In genomic region chr15:45906230-45906629, GRCh38 we compare ENCODE assay signal across 21 cellular contexts.
DNase-seq lines count a peak whose midpoint lies in the region; FAIRE-seq and TF ChIP-seq lines count a peak whose summit lies in the region.
"Had no signal": no experiment of that assay in that cellular context is flagged by ENCODE, and none has a peak within 500 bp of the region (broad histone marks: within the 10 kb centered on the region; RNA-seq: fewer than 3 reads in every experiment).

No MANE protein-coding gene starts in this region.

- dilution Hi-C loops in endothelial cell of umbilical vein (cut with MboI; ENCODE audit: extremely low pct_ligation_motif_present, low sequenced_read_pairs): no loop called here

- whole genome bisulfite sequencing in smooth muscle cell (ENCODE audit: low lambda C conversion rate): 64% methylated on average over 2 of the region's 2 CpGs

- FAIRE-seq in endothelial cell of umbilical vein (lab: Jason Lieb, UNC) (no peak), GM19239 (lab: Jason Lieb, UNC) (no peak)
- FAIRE-seq: A549, D721Med, GM12891, GM18507 had no signal

- no TSS peak for BruUV-seq in endothelial cell of umbilical vein (replicated peaks; lab: Mats Ljungman, UMichigan)

- POLR2A ChIA-PET in endothelial cell of umbilical vein (lab: Charles Lee): no interaction called here

- H3K9ac ChIP-seq in endothelial cell of umbilical vein (replicated peaks; ENCODE audit: extremely low read depth, insufficient read depth, low read length): no peak overlapping the region
- H3K9ac ChIP-seq in smooth muscle cell (ENCODE audit: low read depth): no peak overlapping the region
- H3K9ac ChIP-seq: BLaER1 treated with 17β-estradiol and CSF1 and Interleukin-3, amounts not matched to agents 10 nM and 100 nM had no signal

- H3K27ac ChIP-seq in endothelial cell of umbilical vein (ENCODE audit: insufficient read depth, low read depth, low read length) (peak overlapping the region; percentile 24), smooth muscle cell (ENCODE audit: low read depth) (no peak overlapping the region)
- H3K27ac ChIP-seq: 22Rv1; A549; BLaER1 treated with 17β-estradiol and CSF1 and Interleukin-3, amounts not matched to agents 10 nM and 100 nM; C4-2B had no signal

- H2AFZ ChIP-seq in endothelial cell of umbilical vein (ENCODE audit: low read depth, low read length) (peak overlapping the region; percentile 92), smooth muscle cell (ENCODE audit: low read depth) (peak overlapping the region; percentile 33)

- no peaks in the 10 kb centered on the region for H4K20me1 ChIP-seq in endothelial cell of umbilical vein (replicated peaks; ENCODE audit: control insufficient read depth, extremely low read depth, insufficient read depth, low read length)
- H4K20me1 ChIP-seq in smooth muscle cell (ENCODE audit: low read depth): no peaks in the 10 kb centered on the region
- H4K20me1 ChIP-seq: BLaER1 treated with 17β-estradiol and CSF1 and Interleukin-3, amounts not matched to agents 10 nM and 100 nM had no signal

- no peaks in the 10 kb centered on the region for H3K9me3 ChIP-seq in endothelial cell of umbilical vein (replicated peaks; ENCODE audit: control insufficient read depth, insufficient read depth, low read length)
- no peaks in the 10 kb centered on the region for H3K9me3 ChIP-seq in smooth muscle cell (replicated peaks; ENCODE audit: low read depth)
- H3K9me3 ChIP-seq: A549, Caco-2 had no signal

- peaks cover 27% of the 10 kb centered on the region for H3K4me1 ChIP-seq in endothelial cell of umbilical vein (ENCODE audit: control insufficient read depth, extremely low read depth, insufficient read depth, low read length)
- no peaks in the 10 kb centered on the region for H3K4me1 ChIP-seq in smooth muscle cell (ENCODE audit: low read depth)
- H3K4me1 ChIP-seq: A549, Caco-2 had no signal

- intact Hi-C loops in endothelial cell of umbilical vein (cut with micrococcal nuclease): no loop called here

- H3K36me3 ChIP-seq in endothelial cell of umbilical vein (ENCODE audit: control insufficient read depth in 2 of 2, extremely low read depth in 1 of 2, insufficient read depth in 2 of 2, low read length in 2 of 2) (no peaks in the 10 kb centered on the region), smooth muscle cell (ENCODE audit: low read depth) (no peaks in the 10 kb centered on the region)
- H3K36me3 ChIP-seq: BLaER1 treated with 17β-estradiol and CSF1 and Interleukin-3, amounts not matched to agents 10 nM and 100 nM had no signal

- CTCF ChIA-PET in endothelial cell of umbilical vein (lab: Charles Lee): no interaction called here

- no peaks in the 10 kb centered on the region for H3K9me1 ChIP-seq in endothelial cell of umbilical vein (replicated peaks; ENCODE audit: control insufficient read depth, extremely low read depth, insufficient read depth, low read length)

- TF ChIP-seq CTCF in endothelial cell of umbilical vein (IDR thresholded peaks at IDR 0.05; ENCODE audit: extremely low read depth in 1 of 2, insufficient read depth in 1 of 2, low read depth in 1 of 2, low read length in 2 of 2) (no peak), fibroblast of pulmonary artery (IDR thresholded peaks at IDR 0.05; ENCODE audit: low read length, missing control alignments) (no peak), smooth muscle cell (IDR thresholded peaks at IDR 0.05; ENCODE audit: borderline replicate concordance, insufficient read depth, poor library complexity, severe bottlenecking) (no peak)

- TF ChIP-seq POLR2A in endothelial cell of umbilical vein (IDR thresholded peaks at IDR 0.05; ENCODE audit: low read depth, low read length): no peak

- H3K27me3 ChIP-seq in endothelial cell of umbilical vein (ENCODE audit: control insufficient read depth in 2 of 2, insufficient read depth in 2 of 2, low read length in 2 of 2) (no peaks in the 10 kb centered on the region), smooth muscle cell (ENCODE audit: low read depth) (no peaks in the 10 kb centered on the region)
- H3K27me3 ChIP-seq: BLaER1 treated with 17β-estradiol and CSF1 and Interleukin-3, amounts not matched to agents 10 nM and 100 nM had no signal

- H3K4me2 ChIP-seq in endothelial cell of umbilical vein (ENCODE audit: insufficient read depth, low read length) (peak overlapping the region; percentile 16), smooth muscle cell (no peak overlapping the region)
- H3K4me2 ChIP-seq: A549; BLaER1 treated with 17β-estradiol and CSF1 and Interleukin-3, amounts not matched to agents 10 nM and 100 nM had no signal

- no peaks in the 10 kb centered on the region for H3K79me2 ChIP-seq in endothelial cell of umbilical vein (ENCODE audit: control insufficient read depth, insufficient read depth, low read length)
- H3K79me2 ChIP-seq in smooth muscle cell (ENCODE audit: low read depth): no peaks in the 10 kb centered on the region

- H3F3A ChIP-seq in smooth muscle cell (ENCODE audit: low read depth): no peaks in the 10 kb centered on the region

- H3K4me3 ChIP-seq in endothelial cell of umbilical vein (replicated peaks in 1 of 3; ENCODE audit: insufficient read depth in 1 of 3, low read depth in 1 of 3, low read length in 3 of 3) (no peak overlapping the region), fibroblast of pulmonary artery (replicated peaks; ENCODE audit: low read depth, low read length) (no peak overlapping the region), smooth muscle cell (no peak overlapping the region)
- H3K4me3 ChIP-seq: A549; BLaER1 treated with 17β-estradiol and CSF1 and Interleukin-3, amounts not matched to agents 10 nM and 100 nM had no signal

- DNase-seq in RPMI7951 (ENCODE audit: low read depth) (peak; percentile 35), endothelial cell of umbilical vein (ENCODE audit: low read depth, low spot score) (peak; percentile 43), fibroblast of pulmonary artery (ENCODE audit: low read depth) (peak; percentile 29), smooth muscle cell (lab: John Stamatoyannopoulos, UW; ENCODE audit: unreplicated experiment) (no peak), GM19239 (ENCODE audit: insufficient read length, low spot score) (no peak)
- DNase-seq in activated CD4-positive, alpha-beta T cell treated with anti-CD3 and anti-CD28 coated beads for 48 hours: no peak
- DNase-seq in activated effector memory CD4-positive, alpha-beta T cell treated with anti-CD3 and anti-CD28 coated beads, Interleukin-2, amount 50 U/mL, for 16 hours: no peak
- DNase-seq: AML-193; Caco-2; Calu3; CD4-positive, alpha-beta T cell; CD8-positive, alpha-beta T cell; DMS79 treated with DMSO at 0.1 percent for 48 hours; GF-D8 had no signal

TF ChIP-seq in endothelial cell of umbilical vein, 7 proteins besides CTCF, POLR2A, EP300 and RAD21:
- TF ChIP-seq POLR2AphosphoS5 (IDR thresholded peaks at IDR 0.05; ENCODE audit: insufficient read depth, low read depth, low read length): no peak
- peak; percentile 61 for TF ChIP-seq GATA2 (IDR thresholded peaks at IDR 0.05; ENCODE audit: insufficient read depth, insufficient read length, low read depth, low read length)
- no peak for TF ChIP-seq JUN (IDR thresholded peaks at IDR 0.05; ENCODE audit: borderline replicate concordance, insufficient read depth, insufficient read length, low read depth)
- no peak for TF ChIP-seq EZH2 (IDR thresholded peaks at IDR 0.05; ENCODE audit: borderline replicate concordance, low read depth, low read length, severe bottlenecking)
- TF ChIP-seq FOS (IDR thresholded peaks at IDR 0.05; ENCODE audit: borderline replicate concordance, insufficient read depth, low read length): peak; percentile 45
- no peak for TF ChIP-seq MYC (IDR thresholded peaks at IDR 0.05; ENCODE audit: low read depth, low read length)
- no peak for TF ChIP-seq MAX (IDR thresholded peaks at IDR 0.05; ENCODE audit: insufficient read depth, insufficient read length)

Comparison
In these comparisons a context has a peak if more than half of its experiments do, and no peak if none do; other contexts are left out.
1. DNase-seq: peak in RPMI7951 (single experiment), endothelial cell of umbilical vein (single experiment) and fibroblast of pulmonary artery (single experiment); none in smooth muscle cell (single experiment), GM19239 (single experiment), activated CD4-positive, alpha-beta T cell treated with anti-CD3 and anti-CD28 coated beads for 48 hours (single experiment) and activated effector memory CD4-positive, alpha-beta T cell treated with anti-CD3 and anti-CD28 coated beads, Interleukin-2, amount 50 U/mL, for 16 hours (single experiment).